In the genomic region with DNA sequence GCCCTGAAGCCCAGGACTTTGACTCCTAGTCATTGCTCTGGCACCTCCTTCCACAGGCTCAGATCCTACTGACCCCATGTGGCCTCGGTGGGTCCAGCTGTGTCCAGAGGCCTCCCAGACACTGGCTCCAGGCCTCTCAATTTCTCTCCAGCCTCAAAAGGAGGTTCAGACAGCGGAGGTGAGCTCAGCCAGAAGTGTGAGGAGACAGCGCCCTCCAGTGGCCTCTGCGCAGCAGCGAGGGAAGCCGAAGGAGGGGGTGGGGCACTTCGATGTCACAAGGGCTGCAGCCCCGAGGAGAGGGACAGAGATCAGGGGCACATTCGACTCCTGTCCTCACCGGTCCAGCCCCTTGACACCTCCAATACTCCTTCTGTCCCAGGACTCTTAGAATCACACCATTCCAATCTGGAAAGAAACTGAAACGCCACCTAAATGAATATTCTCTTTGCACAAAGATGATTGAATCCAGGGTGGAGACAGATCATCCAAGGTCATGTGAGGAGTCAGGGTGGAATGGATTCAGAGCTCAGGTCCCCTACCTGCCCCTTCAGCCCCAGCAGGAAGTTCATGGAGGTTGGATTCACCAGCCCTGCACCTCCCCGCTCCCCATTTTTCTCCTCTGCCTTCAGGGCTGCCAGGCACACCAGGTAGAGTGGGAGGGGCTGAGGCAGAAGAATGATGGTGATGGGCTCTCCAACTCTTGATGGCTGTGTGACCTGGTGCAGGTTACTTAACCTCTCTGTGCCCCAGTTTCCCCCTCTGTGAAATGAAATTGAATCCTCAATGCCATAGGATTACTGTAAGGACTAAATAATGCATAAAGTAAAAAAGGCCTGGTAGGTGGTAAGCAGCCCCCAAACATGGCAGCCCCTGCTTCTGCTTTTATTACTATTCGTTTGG, we compare ENCODE assay signal across 8 cellular contexts. TPM values are rescaled to one million over a fixed set of nuclear protein-coding genes. Genes with fewer than 3 reads are reported as not detected.
DNase-seq lines count a peak whose midpoint lies in the region; FAIRE-seq and TF ChIP-seq lines count a peak whose summit lies in the region.
"Had no signal": no experiment of that assay in that cellular context is flagged by ENCODE, and none has a peak within 500 bp of the region (broad histone marks: within the 10 kb centered on the region; RNA-seq: fewer than 3 reads in every experiment).

No MANE protein-coding gene starts in this region.

- no peaks in the 10 kb centered on the region for H3K36me3 ChIP-seq in astrocyte (ENCODE audit: insufficient read depth, low read length)
- H3K36me3 ChIP-seq in small intestine (ENCODE audit: control insufficient read depth in 2 of 2, insufficient read depth in 2 of 2, low read length in 2 of 2), result no peaks in the 10 kb centered on the region
- H3K36me3 ChIP-seq: neutrophil had no signal

- in situ Hi-C loops in GM13977 (cut with MboI; ENCODE audit: low pct_unique_long_range_greater_than_20kb, low sequenced_read_pairs, unreplicated experiment), result loop anchor here (25.0 kb wide), 2 partner anchors 220 to 305 kb away; partner anchors contain the start of genes C1QA and C1QC

- WGBS in small intestine, 3 donors, result 10 to 15% (median 15%) methylated on average over 13 of the region's 13 CpGs

- peaks cover 16% of the 10 kb centered on the region for H3K4me1 ChIP-seq in astrocyte (ENCODE audit: insufficient read depth, low read length)
- H3K4me1 ChIP-seq in small intestine (ENCODE audit: control insufficient read depth in 2 of 2, insufficient read depth in 1 of 2, low read depth in 1 of 2, low read length in 1 of 2), result no peaks in the 10 kb centered on the region

- peak; percentile 9 for FAIRE-seq in astrocyte (lab: Jason Lieb, UNC)
- no peak for FAIRE-seq in small intestine (lab: Jason Lieb, UNC)

- no peaks in the 10 kb centered on the region for H3K9me3 Mint-ChIP-seq in astrocyte (ENCODE audit: unreplicated experiment)

- H3K79me2 ChIP-seq in astrocyte (ENCODE audit: insufficient read depth, low read length), result no peaks in the 10 kb centered on the region

- H3K36me3 Mint-ChIP-seq in astrocyte (ENCODE audit: low read depth, unreplicated experiment), result no peaks in the 10 kb centered on the region

- H4K20me1 ChIP-seq in astrocyte (ENCODE audit: insufficient read depth, low read length), result no peaks in the 10 kb centered on the region

- TF ChIP-seq CTCF in GM13977 (IDR thresholded peaks at IDR 0.05; ENCODE audit: extremely low read depth, insufficient read depth, missing control alignments) (peak; percentile 95), astrocyte (IDR thresholded peaks at IDR 0.05; ENCODE audit: insufficient read depth, low read depth, low read length) (peak; percentile 88)

- peak overlapping the region; percentile 30 for H3K4me2 ChIP-seq in astrocyte (ENCODE audit: low read length)

- H3K27ac ChIP-seq in astrocyte (ENCODE audit: low read depth, low read length) (no peak overlapping the region), small intestine (ENCODE audit: low read depth in 1 of 2, low read length in 1 of 2) (no peak overlapping the region)
- H3K27ac ChIP-seq: neutrophil had no signal

- H3K4me3 Mint-ChIP-seq in astrocyte (ENCODE audit: unreplicated experiment), result no peak overlapping the region

- H3K27me3 Mint-ChIP-seq in astrocyte (ENCODE audit: low read depth, unreplicated experiment), result peaks cover 5% of the 10 kb centered on the region

- no peak overlapping the region for H3K27ac Mint-ChIP-seq in astrocyte (ENCODE audit: unreplicated experiment)

- no peak overlapping the region for H3K9ac ChIP-seq in astrocyte (ENCODE audit: low read length)

- H3K4me3 ChIP-seq in astrocyte (ENCODE audit: insufficient read depth, low read depth, low read length), result no peak overlapping the region
- no peak overlapping the region for H3K4me3 ChIP-seq in small intestine (ENCODE audit: low read depth in 1 of 2, low read length in 2 of 2)

- peak overlapping the region; percentile 6 for H2AFZ ChIP-seq in astrocyte (ENCODE audit: low read depth, low read length)

- no peaks in the 10 kb centered on the region for H3K9me3 ChIP-seq in astrocyte (ENCODE audit: insufficient read depth, low read depth, low read length)
- no peaks in the 10 kb centered on the region for H3K9me3 ChIP-seq in small intestine (ENCODE audit: control insufficient read depth, low read depth)
- H3K9me3 ChIP-seq: neutrophil had no signal

- DNase-seq in GM13977 (ENCODE audit: low spot score) (peak; percentile 79), NCI-H2029 (lab: John Stamatoyannopoulos, UW) (peak; percentile 76), T-helper 9 cell (peak; percentile 62), astrocyte (ENCODE audit: low read depth) (peak; percentile 39), iPS DF 19.7 (ENCODE audit: low read depth, low spot score) (peak; percentile 40), small intestine (peak; percentile 65), NCI-H1048 (lab: John Stamatoyannopoulos, UW) (no peak)

- H3K4me1 Mint-ChIP-seq in astrocyte (ENCODE audit: low read depth, unreplicated experiment), result peaks cover 35% of the 10 kb centered on the region

- H3K27me3 ChIP-seq in astrocyte (ENCODE audit: insufficient read depth, low read length) (peaks cover 10% of the 10 kb centered on the region), small intestine (ENCODE audit: control insufficient read depth in 2 of 2, insufficient read depth in 2 of 2, low read length in 2 of 2) (peaks cover 0 to 2% of the 10 kb centered on the region in 2 donors)

RNA-seq across cellular contexts. Expression of gene ZBTB40, which starts 34.8 kb away (rescaled TPM):
- 13.4 and 15.3 TPM in 2 replicates for total RNA-seq in astrocyte
- 1 to 10 TPM; 4.1 to 6.8 (median 6.5) TPM for polyA plus RNA-seq in small intestine
